2 cellular contexts compared by ENCODE assay signal in the genomic region with DNA sequence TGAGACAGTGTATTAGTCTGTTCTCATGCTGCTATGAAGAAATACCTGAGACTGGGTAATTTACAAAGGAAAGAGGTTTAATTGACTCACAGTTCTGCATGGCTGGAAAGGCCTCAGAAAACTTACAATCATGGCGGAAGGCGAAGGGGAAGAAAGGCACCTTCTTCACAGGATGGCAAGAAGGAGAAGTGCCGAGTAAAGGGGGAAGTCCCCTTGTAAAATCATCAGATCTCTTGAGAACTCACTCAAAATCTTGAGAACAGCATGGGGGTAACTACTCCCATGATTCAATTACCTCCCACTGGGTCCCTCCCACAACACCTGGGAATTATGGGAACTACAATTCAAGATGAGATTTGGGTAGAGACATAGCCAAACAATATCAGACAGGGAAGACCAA. TPM values are rescaled to one million over a fixed set of nuclear protein-coding genes. Genes with fewer than 3 reads are reported as not detected.
"Had no signal": no experiment of that assay in that cellular context is flagged by ENCODE, and none has a peak within 500 bp of the region (broad histone marks: within the 10 kb centered on the region; RNA-seq: fewer than 3 reads in every experiment).

No MANE protein-coding gene starts in this region.

RNA-seq across cellular contexts. Expression of gene TNIP3, which starts 41.7 kb away (rescaled TPM):
- polyA plus RNA-seq: pancreas, right cardiac atrium had no signal
